Comparison of ENCODE assay signal across 17 cellular contexts in the genomic region with DNA sequence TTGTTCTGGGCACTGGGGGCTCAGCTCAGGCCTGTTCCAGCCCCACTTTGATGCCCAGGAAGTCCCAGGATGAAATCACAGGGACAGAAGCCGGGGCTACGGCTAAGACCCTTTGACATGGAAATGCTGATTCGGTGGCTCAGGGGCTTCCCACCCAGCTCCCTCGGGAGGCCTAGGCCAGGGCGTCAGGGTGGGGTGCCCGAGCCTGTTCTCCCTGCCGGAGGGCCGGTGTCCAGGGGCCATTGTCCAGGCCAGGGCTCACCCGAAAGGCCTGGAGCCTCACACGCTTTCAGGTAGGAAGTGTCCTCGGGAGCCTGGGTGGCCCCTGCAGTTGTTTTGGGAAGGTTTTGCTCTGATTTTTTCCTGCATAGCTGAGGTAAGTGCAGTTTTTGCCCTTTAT. TPM values are rescaled to one million over a fixed set of nuclear protein-coding genes. Genes with fewer than 3 reads are reported as not detected.
DNase-seq lines count a peak whose midpoint lies in the region; ATAC-seq and TF ChIP-seq lines count a peak whose summit lies in the region.
"Had no signal": no experiment of that assay in that cellular context is flagged by ENCODE, and none has a peak within 500 bp of the region (broad histone marks: within the 10 kb centered on the region; RNA-seq: fewer than 3 reads in every experiment).

No MANE protein-coding gene starts in this region.

- no peaks in the 10 kb centered on the region for H3K36me3 Mint-ChIP-seq in neural progenitor cell
- H3K36me3 Mint-ChIP-seq: CD14-positive monocyte; CD4-positive, alpha-beta memory T cell; IgD-negative memory B cell had no signal

- H3F3A ChIP-seq in neural progenitor cell (ENCODE audit: low read depth), result no peaks in the 10 kb centered on the region

- no peak overlapping the region for H3K4me3 ChIP-seq in heart right ventricle
- no peak overlapping the region for H3K4me3 ChIP-seq in neural progenitor cell
- H3K4me3 ChIP-seq: A549, BLaER1 had no signal

- H3K4me1 ChIP-seq in heart right ventricle (peaks cover 4 to 27% (median 17%) of the 10 kb centered on the region in 9 donors), neural progenitor cell (peaks cover 3% of the 10 kb centered on the region)

- POLR2A ChIA-PET in RWPE1 (lab: Yijun Ruan, JAX; ENCODE audit: low non-redundant PET), result no interaction called here

- H3K79me2 ChIP-seq in neural progenitor cell (ENCODE audit: low read depth), result no peaks in the 10 kb centered on the region

- peaks cover 0 to 11% (median 0%) of the 10 kb centered on the region in 7 donors for H3K27me3 ChIP-seq in heart right ventricle
- peaks cover 7% of the 10 kb centered on the region for H3K27me3 ChIP-seq in neural progenitor cell

- ATAC-seq in Right ventricle myocardium inferior (no peak), heart right ventricle (no peak), omental fat pad (ENCODE audit: low FRiP score) (no peak)
- ATAC-seq: A549 had no signal

- peaks cover 15% of the 10 kb centered on the region for H3K27me3 Mint-ChIP-seq in neural progenitor cell (ENCODE audit: insufficient read depth, low read depth)

- H3K9me3 Mint-ChIP-seq in neural progenitor cell, result peaks cover 5% of the 10 kb centered on the region
- H3K9me3 Mint-ChIP-seq: CD4-positive, alpha-beta memory T cell; IgD-negative memory B cell had no signal

- H3K9ac ChIP-seq in neural progenitor cell, result no peak overlapping the region
- H3K9ac ChIP-seq: BLaER1 had no signal

- H3K9me3 ChIP-seq in heart right ventricle (no peaks in the 10 kb centered on the region), neural progenitor cell (ENCODE audit: low read depth) (no peaks in the 10 kb centered on the region)

- peak overlapping the region; percentile 86 for H3K27ac Mint-ChIP-seq in neural progenitor cell
- H3K27ac Mint-ChIP-seq: CD14-positive monocyte; CD4-positive, alpha-beta memory T cell; IgD-negative memory B cell had no signal

- no peak overlapping the region for H3K4me3 Mint-ChIP-seq in neural progenitor cell
- H3K4me3 Mint-ChIP-seq: CD14-positive monocyte; CD4-positive, alpha-beta memory T cell; H9 had no signal

- intact Hi-C loops in Right ventricle myocardium inferior (cut with DNase I) (no loop called here), heart right ventricle (cut with DNase I) (no loop called here)

- peaks cover 44% of the 10 kb centered on the region for H3K4me1 Mint-ChIP-seq in neural progenitor cell

- H3K4me2 ChIP-seq in neural progenitor cell, result no peak overlapping the region
- H3K4me2 ChIP-seq: A549, BLaER1 had no signal

- no peak for TF ChIP-seq CTCF in heart right ventricle (IDR thresholded peaks at IDR 0.05)
- TF ChIP-seq CTCF in RWPE1 (conservative IDR thresholded peaks at IDR 0.05; ENCODE audit: low read depth), result no peak
- TF ChIP-seq CTCF in neural progenitor cell (IDR thresholded peaks at IDR 0.05), result no peak
- TF ChIP-seq CTCF in omental fat pad (IDR thresholded peaks at IDR 0.05), result no peak

- WGBS in heart right ventricle, 2 donors, result 95% methylated on average over 11 of the region's 11 CpGs

- no peaks in the 10 kb centered on the region for H3K36me3 ChIP-seq in heart right ventricle
- H3K36me3 ChIP-seq in neural progenitor cell, result no peaks in the 10 kb centered on the region
- H3K36me3 ChIP-seq: BLaER1 had no signal

- no peak overlapping the region for H2AFZ ChIP-seq in neural progenitor cell (replicated peaks)

- no peaks in the 10 kb centered on the region for H4K20me1 ChIP-seq in neural progenitor cell (ENCODE audit: low read depth)
- H4K20me1 ChIP-seq: BLaER1 had no signal

- H3K27ac ChIP-seq in heart right ventricle (no peak overlapping the region), RWPE1 (peak overlapping the region; percentile 11), neural progenitor cell (no peak overlapping the region)
- H3K27ac ChIP-seq: 22Rv1, BLaER1 had no signal

- CTCF ChIA-PET in RWPE1 (lab: Yijun Ruan, JAX), result interaction anchor here (0.6 kb wide), 1 partner anchor 17 kb away, joined by 4 read pairs; no protein-coding TSS in a partner anchor

- DNase-seq in Right ventricle myocardium inferior (ENCODE audit: missing footprints) (peak; percentile 40), heart right ventricle (no peak), RWPE1 (ENCODE audit: low spot score) (no peak), neural progenitor cell (ENCODE audit: low spot score) (no peak), omental fat pad (ENCODE audit: low spot score) (no peak)
- DNase-seq in activated CD4-positive, alpha-beta T cell treated with anti-CD3 and anti-CD28 coated beads for 4 hours, result no peak
- DNase-seq in activated CD4-positive, alpha-beta T cell treated with anti-CD3 and anti-CD28 coated beads, Interleukin-2, amount 50 U/mL, for 4 hours, result no peak
- DNase-seq: CD4-positive, alpha-beta memory T cell; DMS79 treated with DMSO at 0.1 percent for 48 hours; GF-D8; GOT3; H9 had no signal

RNA-seq across cellular contexts. Expression of a gene that starts 34.0 kb away (rescaled TPM):
- total RNA-seq in Right ventricle myocardium inferior (70.1 TPM), heart right ventricle (10 to 100 TPM; 56.0 to 90.1 (median 70.9) TPM), neural progenitor cell (ENCODE audit: low replicate concordance) (3.6 and 12.9 TPM in 2 replicates), omental fat pad (100 to 1,000 TPM in 2 of 4 donors, 10 to 100 TPM in 2; 68.4 to 271 (median 99.9) TPM)
- 100 to 1,000 TPM in 1 of 2 donors, 10 to 100 TPM in 1; 39.0 to 134 TPM for polyA plus RNA-seq in heart right ventricle
